9 cellular contexts compared by ENCODE assay signal in the genomic region with DNA sequence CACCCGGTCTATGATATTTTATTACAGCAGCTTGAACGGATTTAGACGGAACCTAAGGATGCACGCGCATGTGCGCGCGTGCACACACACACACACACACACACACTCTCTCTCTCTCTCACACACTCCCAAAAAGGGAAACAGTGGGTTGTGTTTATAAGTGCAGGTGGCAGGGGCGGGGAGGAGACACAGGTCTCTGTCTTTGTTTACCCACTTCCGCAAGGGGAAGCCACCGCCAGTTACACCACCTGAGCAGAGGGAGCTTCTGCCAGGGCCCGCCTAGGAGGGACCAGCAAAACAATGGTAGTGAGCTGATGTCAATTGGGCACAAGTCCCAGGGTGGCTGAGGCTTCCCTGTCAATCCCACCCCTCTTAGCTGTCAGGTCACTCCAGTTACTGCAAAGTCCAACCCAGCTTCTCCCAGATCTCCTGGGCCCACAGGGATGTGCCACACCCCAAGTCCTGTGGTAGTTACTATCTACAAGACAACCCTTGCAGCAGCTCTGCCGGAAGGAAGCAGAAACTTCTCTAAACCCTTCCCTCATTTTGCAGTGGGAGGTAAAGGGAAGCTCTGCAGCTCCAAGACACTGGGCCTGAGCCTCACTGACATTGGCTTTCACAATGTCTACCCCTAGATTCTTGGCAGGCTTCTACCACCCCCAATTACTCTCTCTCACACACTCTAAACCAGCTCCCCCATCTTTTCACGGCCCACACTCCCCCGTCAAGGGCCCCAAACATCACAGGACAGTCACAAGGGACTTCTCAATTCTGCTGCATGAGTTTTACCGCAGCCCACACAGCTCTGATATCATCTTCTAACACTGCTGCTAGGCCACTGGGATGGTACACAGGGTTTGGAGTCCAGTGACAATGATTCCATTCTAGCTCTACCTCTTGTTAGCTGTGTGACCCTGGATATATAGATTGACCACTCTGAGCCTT. TPM values are rescaled to one million over a fixed set of nuclear protein-coding genes. Genes with fewer than 3 reads are reported as not detected.
DNase-seq lines count a peak whose midpoint lies in the region; ATAC-seq, FAIRE-seq and TF ChIP-seq lines count a peak whose summit lies in the region.
"Had no signal": no experiment of that assay in that cellular context is flagged by ENCODE, and none has a peak within 500 bp of the region (broad histone marks: within the 10 kb centered on the region; RNA-seq: fewer than 3 reads in every experiment).

No MANE protein-coding gene starts in this region.

- in situ Hi-C loops in HepG2 (cut with HindIII; ENCODE audit: extremely low pct_ligation_motif_present, low pct_unique_long_range_greater_than_20kb): no loop called here

- peak overlapping the region; percentile 77 for H3K27ac Mint-ChIP-seq in stimulated activated memory B cell treated with anti-CD40 and anti-IgM and Interleukin-4, amounts not matched to agents 10 μg/mL and 1 μg/mL and 100 μg/mL, for 72 hours

- WGBS in HepG2 (ENCODE audit: low lambda C conversion rate): 91% methylated on average over 16 of the region's 16 CpGs
- 85% methylated on average over 16 of the region's 16 CpGs for WGBS in hepatocyte (ENCODE audit: low lambda C conversion rate, missing lambda C conversion rate)
- 71 to 92% (median 76%) methylated on average over 15 to 16 of the region's 16 CpGs for WGBS in adrenal gland, 4 donors

- H3K4me1 ChIP-seq in HepG2 (ENCODE audit: insufficient read depth, low read length): peaks cover 20% of the 10 kb centered on the region; the same call in 1 of the 2 replicates
- peaks cover 11% of the 10 kb centered on the region for H3K4me1 ChIP-seq in hepatocyte (ENCODE audit: insufficient read depth)
- H3K4me1 ChIP-seq in adrenal gland (replicated peaks in 1 of 2): peaks cover 0 to 7% of the 10 kb centered on the region in 2 donors

- H3K4me3 ChIP-seq in HepG2 (replicated peaks in 1 of 3; ENCODE audit: insufficient read depth in 1 of 3, low read depth in 2 of 3, low read length in 3 of 3) (no peak overlapping the region), hepatocyte (no peak overlapping the region), adrenal gland (no peak overlapping the region)

- DNase-seq in NCI-H748 (lab: John Stamatoyannopoulos, UW; ENCODE audit: unreplicated experiment): peak; percentile 76
- DNase-seq in activated T-cell treated with anti-CD3 and anti-CD28 coated beads for 4 hours: peak; percentile 38
- DNase-seq in HepG2 (ENCODE audit: low spot score): peak; percentile 13
- DNase-seq in hepatocyte (ENCODE audit: low spot score): no peak
- DNase-seq in adrenal gland: no peak

- no peak overlapping the region for H2AFZ ChIP-seq in HepG2 (ENCODE audit: low read length)
- H2AFZ ChIP-seq in hepatocyte: no peak overlapping the region

- H3K27ac ChIP-seq in HepG2 (ENCODE audit: extremely low read length, insufficient read depth, low read length) (no peak overlapping the region), hepatocyte (no peak overlapping the region), adrenal gland (peak overlapping the region in 1 of 5 donors; percentile 25)
- H3K27ac ChIP-seq: VCaP had no signal

- peaks cover 39% of the 10 kb centered on the region for H3K79me2 ChIP-seq in HepG2 (ENCODE audit: insufficient read depth, low read length)
- peaks cover 100% of the 10 kb centered on the region for H3K79me2 ChIP-seq in hepatocyte

- H3K9me2 ChIP-seq in hepatocyte (replicated peaks; ENCODE audit: insufficient read depth): no peaks in the 10 kb centered on the region

- TF ChIP-seq EP300 in HepG2 (IDR thresholded peaks at IDR 0.05; ENCODE audit: low read depth in 2 of 2, low read length in 2 of 2): no peak
- TF ChIP-seq EP300 in HepG2 (CRISPR knock-in tag; IDR thresholded peaks at IDR 0.05; ENCODE audit: borderline replicate concordance): no peak

- H3K27me3 ChIP-seq in HepG2 (ENCODE audit: control insufficient read depth in 1 of 2, insufficient read depth in 2 of 2, low read length in 2 of 2) (no peaks in the 10 kb centered on the region), hepatocyte (no peaks in the 10 kb centered on the region), adrenal gland (no peaks in the 10 kb centered on the region)

- TF ChIP-seq RAD21 in HepG2 (CRISPR knock-in tag; IDR thresholded peaks at IDR 0.05): no peak

- H3K36me3 Mint-ChIP-seq in stimulated activated memory B cell treated with anti-CD40 and anti-IgM and Interleukin-4, amounts not matched to agents 10 μg/mL and 1 μg/mL and 100 μg/mL, for 72 hours: peaks cover 21% of the 10 kb centered on the region

- TF ChIP-seq CTCF in HepG2 (CRISPR knock-in tag; IDR thresholded peaks at IDR 0.05) (no peak), hepatocyte (IDR thresholded peaks at IDR 0.05; ENCODE audit: poor library complexity) (no peak), adrenal gland (IDR thresholded peaks at IDR 0.05) (no peak)

- POLR2A ChIA-PET in HepG2 (lab: Yijun Ruan, JAX): no interaction called here

- H3K36me3 ChIP-seq in HepG2 (replicated peaks in 1 of 2; ENCODE audit: control insufficient read depth in 1 of 2, insufficient read depth in 2 of 2, low read length in 2 of 2) (no peaks in the 10 kb centered on the region), hepatocyte (replicated peaks; ENCODE audit: insufficient read depth, low read depth) (no peaks in the 10 kb centered on the region), adrenal gland (replicated peaks in 1 of 2) (no peaks in the 10 kb centered on the region)

- no peaks in the 10 kb centered on the region for H3K9me3 Mint-ChIP-seq in stimulated activated memory B cell treated with anti-CD40 and anti-IgM and Interleukin-4, amounts not matched to agents 10 μg/mL and 1 μg/mL and 100 μg/mL, for 72 hours

- peaks cover 88% of the 10 kb centered on the region for H3K4me1 Mint-ChIP-seq in stimulated activated memory B cell treated with anti-CD40 and anti-IgM and Interleukin-4, amounts not matched to agents 10 μg/mL and 1 μg/mL and 100 μg/mL, for 72 hours

- H4K20me1 ChIP-seq in HepG2 (ENCODE audit: insufficient read depth, low read length) (peaks cover 8% of the 10 kb centered on the region), hepatocyte (ENCODE audit: insufficient read depth, poor library complexity, severe bottlenecking) (peaks cover 91% of the 10 kb centered on the region)

- H3K4me2 ChIP-seq in HepG2 (ENCODE audit: low read depth, low read length) (no peak overlapping the region), hepatocyte (no peak overlapping the region)

- peak overlapping the region; percentile 55 for H3K4me3 Mint-ChIP-seq in stimulated activated memory B cell treated with anti-CD40 and anti-IgM and Interleukin-4, amounts not matched to agents 10 μg/mL and 1 μg/mL and 100 μg/mL, for 72 hours

- TF ChIP-seq POLR2A in HepG2 (IDR thresholded peaks at IDR 0.05; ENCODE audit: insufficient read depth in 1 of 2, low read depth in 2 of 2, low read length in 2 of 2) (no peak), adrenal gland (IDR thresholded peaks at IDR 0.05) (no peak)

- FAIRE-seq in HepG2 (lab: Jason Lieb, UNC): no peak

- H3K9me3 ChIP-seq in HepG2 (ENCODE audit: low read length): no peaks in the 10 kb centered on the region
- no peaks in the 10 kb centered on the region for H3K9me3 ChIP-seq in hepatocyte (ENCODE audit: low read depth)
- H3K9me3 ChIP-seq in adrenal gland (replicated peaks in 1 of 3): no peaks in the 10 kb centered on the region

- CTCF ChIA-PET in HepG2 (lab: Yijun Ruan, JAX; ENCODE audit: low intra/inter-chr PET ratio, low total read pairs): no interaction called here

- BruUV-seq in HepG2 (replicated peaks; lab: Mats Ljungman, UMichigan): no TSS peak

- peak; percentile 88 for ATAC-seq in GM18867 (IDR thresholded peaks at IDR 0.05; ENCODE audit: unreplicated experiment)
- ATAC-seq in HG02852 (IDR thresholded peaks at IDR 0.05; ENCODE audit: unreplicated experiment): peak; percentile 92
- ATAC-seq in HepG2: peak; percentile 34; the same call in 1 of the 3 replicates
- ATAC-seq in stimulated activated memory B cell treated with anti-CD40 and anti-IgM and Interleukin-4, amounts not matched to agents 10 μg/mL and 1 μg/mL and 100 μg/mL, for 72 hours: peak; percentile 98

- intact Hi-C loops in HepG2 (cut with micrococcal nuclease; ENCODE audit: unreplicated experiment) (no loop called here), adrenal gland (cut with DNase I) (no loop called here)

- H3K27me3 Mint-ChIP-seq in stimulated activated memory B cell treated with anti-CD40 and anti-IgM and Interleukin-4, amounts not matched to agents 10 μg/mL and 1 μg/mL and 100 μg/mL, for 72 hours: no peaks in the 10 kb centered on the region

- no peak overlapping the region for H3K9ac ChIP-seq in HepG2 (ENCODE audit: insufficient read depth, low read depth, low read length)

RNA-seq across cellular contexts. Expression of a gene that starts 17.6 kb away (rescaled TPM):
- 51.5 and 63.3 TPM in 2 replicates for total RNA-seq in HepG2 (2016; rRNA removed; fragmentation: Illumina TruSeq; extraction: Trizol)
- total RNA-seq in HepG2 (2016; cell fraction: cytosol; rRNA removed; fragmentation: Illumina TruSeq; extraction: Trizol; ENCODE audit: low read depth): 20.4 and 29.6 TPM in 2 replicates
- 51.1 and 56.9 TPM in 2 replicates for total RNA-seq in HepG2 (2016; cell fraction: insoluble cytoplasmic fraction; rRNA removed; fragmentation: Illumina TruSeq; extraction: Trizol)
- 45.4 and 46.0 TPM in 2 replicates for total RNA-seq in HepG2 (2016; cell fraction: membrane; rRNA removed; fragmentation: Illumina TruSeq; extraction: Trizol)
- total RNA-seq in HepG2 (2016; cell fraction: nucleus; rRNA removed; fragmentation: Illumina TruSeq; extraction: Trizol): 31.2 and 33.7 TPM in 2 replicates
- 27.4 and 30.6 TPM in 2 replicates for polyA plus RNA-seq in HepG2 (2011; rRNA removed)
- polyA plus RNA-seq in HepG2 (2011; cell fraction: cytosol; rRNA removed): 26.4 and 31.5 TPM in 2 replicates
- polyA plus RNA-seq in HepG2 (2011; cell fraction: nucleus; rRNA removed): 18.5 and 22.7 TPM in 2 replicates
- 57.8 and 76.4 TPM in 2 replicates for polyA plus RNA-seq in HepG2 (2012)
- polyA plus RNA-seq in HepG2 (2016; cell fraction: cytosol; fragmentation: Illumina TruSeq; extraction: Trizol; ENCODE audit: low read depth): 31.6 and 35.2 TPM in 2 replicates
- 68.8 and 94.4 TPM in 2 replicates for polyA plus RNA-seq in HepG2 (2016; cell fraction: insoluble cytoplasmic fraction; fragmentation: Illumina TruSeq; extraction: Trizol; ENCODE audit: low read depth)
- polyA plus RNA-seq in HepG2 (2016; cell fraction: membrane; fragmentation: Illumina TruSeq; extraction: Trizol; ENCODE audit: low read depth): 63.5 and 64.4 TPM in 2 replicates
- 58.6 and 69.2 TPM in 2 replicates for polyA plus RNA-seq in HepG2 (2016; cell fraction: nucleus; fragmentation: Illumina TruSeq; extraction: Trizol; ENCODE audit: insufficient read depth, low read depth)
- polyA minus RNA-seq in HepG2 (2011; rRNA and poly(A)+ RNA removed; ENCODE audit: low replicate concordance): 42.5 and 107 TPM in 2 replicates
- 19.4 and 27.8 TPM in 2 replicates for polyA minus RNA-seq in HepG2 (2011; cell fraction: cytosol; rRNA and poly(A)+ RNA removed)
- 20.3 and 20.9 TPM in 2 replicates for polyA minus RNA-seq in HepG2 (2011; cell fraction: nucleus; rRNA and poly(A)+ RNA removed)
- 88.1 and 92.8 TPM in 2 replicates for total RNA-seq in hepatocyte
- polyA plus RNA-seq in hepatocyte: 168 and 184 TPM in 2 replicates
- total RNA-seq in adrenal gland: 10 to 100 TPM; 39.0 to 99.5 (median 67.7) TPM
- polyA plus RNA-seq in adrenal gland: 100 to 1,000 TPM in 2 of 3 donors, 10 to 100 TPM in 1; 83.3 to 249 (median 239) TPM

RNA-seq across cellular contexts. Expression of a gene that starts 55.2 kb away (rescaled TPM):
- total RNA-seq in HepG2 (2016; rRNA removed; fragmentation: Illumina TruSeq; extraction: Trizol): not detected in 2 replicates
- total RNA-seq in HepG2 (2016; cell fraction: cytosol; rRNA removed; fragmentation: Illumina TruSeq; extraction: Trizol; ENCODE audit: low read depth): not detected in 2 replicates
- total RNA-seq in HepG2 (2016; cell fraction: insoluble cytoplasmic fraction; rRNA removed; fragmentation: Illumina TruSeq; extraction: Trizol): not detected in 2 replicates
- not detected in 2 replicates for total RNA-seq in HepG2 (2016; cell fraction: membrane; rRNA removed; fragmentation: Illumina TruSeq; extraction: Trizol)
- total RNA-seq in HepG2 (2016; cell fraction: nucleus; rRNA removed; fragmentation: Illumina TruSeq; extraction: Trizol): not detected in 2 replicates
- not detected in 2 replicates for polyA plus RNA-seq in HepG2 (2011; rRNA removed)
- not detected in 2 replicates for polyA plus RNA-seq in HepG2 (2011; cell fraction: cytosol; rRNA removed)
- not detected in 2 replicates for polyA plus RNA-seq in HepG2 (2011; cell fraction: nucleus; rRNA removed)
- polyA plus RNA-seq in HepG2 (2012): not detected in 2 replicates
- not detected in 2 replicates for polyA plus RNA-seq in HepG2 (2016; cell fraction: cytosol; fragmentation: Illumina TruSeq; extraction: Trizol; ENCODE audit: low read depth)
- polyA plus RNA-seq in HepG2 (2016; cell fraction: insoluble cytoplasmic fraction; fragmentation: Illumina TruSeq; extraction: Trizol; ENCODE audit: low read depth): not detected in 2 replicates
- not detected in 2 replicates for polyA plus RNA-seq in HepG2 (2016; cell fraction: membrane; fragmentation: Illumina TruSeq; extraction: Trizol; ENCODE audit: low read depth)
- polyA plus RNA-seq in HepG2 (2016; cell fraction: nucleus; fragmentation: Illumina TruSeq; extraction: Trizol; ENCODE audit: insufficient read depth, low read depth): not detected in 2 replicates
- polyA minus RNA-seq in HepG2 (2011; rRNA and poly(A)+ RNA removed; ENCODE audit: low replicate concordance): not detected in 2 replicates
- polyA minus RNA-seq in HepG2 (2011; cell fraction: cytosol; rRNA and poly(A)+ RNA removed): not detected in 2 replicates
- polyA minus RNA-seq in HepG2 (2011; cell fraction: nucleus; rRNA and poly(A)+ RNA removed): not detected in 2 replicates
- total RNA-seq in hepatocyte: 11.4 and 14.8 TPM in 2 replicates
- polyA plus RNA-seq in hepatocyte: 83.3 and 92.9 TPM in 2 replicates
- total RNA-seq in adrenal gland: 10 to 100 TPM; 11.7 to 26.9 (median 24.0) TPM
- 10 to 100 TPM in 2 of 3 donors, 1 to 10 TPM in 1; 1.8 to 67.6 (median 61.4) TPM for polyA plus RNA-seq in adrenal gland

Comparison
In these comparisons a context has a peak if more than half of its experiments do, and no peak if none do; other contexts are left out.
1. ATAC-seq: peak in every context shown above with its lines; median percentile 98 in stimulated activated memory B cell treated with anti-CD40 and anti-IgM and Interleukin-4, amounts not matched to agents 10 μg/mL and 1 μg/mL and 100 μg/mL, for 72 hours; 92 in HG02852; 88 in GM18867; 34 in HepG2.
2. DNase-seq: peak in NCI-H748 (single experiment), activated T-cell treated with anti-CD3 and anti-CD28 coated beads for 4 hours (single experiment) and HepG2 (single experiment); none in hepatocyte (single experiment) and adrenal gland (0 of 7).
3. RNA of a gene that starts 55.2 kb away (total RNA-seq): 11.7 to 26.9 TPM in adrenal gland and 11.4 to 14.8 TPM in hepatocyte; not detected in HepG2; every median in the first group is over 10 times any median in the second.